In the genomic region with DNA sequence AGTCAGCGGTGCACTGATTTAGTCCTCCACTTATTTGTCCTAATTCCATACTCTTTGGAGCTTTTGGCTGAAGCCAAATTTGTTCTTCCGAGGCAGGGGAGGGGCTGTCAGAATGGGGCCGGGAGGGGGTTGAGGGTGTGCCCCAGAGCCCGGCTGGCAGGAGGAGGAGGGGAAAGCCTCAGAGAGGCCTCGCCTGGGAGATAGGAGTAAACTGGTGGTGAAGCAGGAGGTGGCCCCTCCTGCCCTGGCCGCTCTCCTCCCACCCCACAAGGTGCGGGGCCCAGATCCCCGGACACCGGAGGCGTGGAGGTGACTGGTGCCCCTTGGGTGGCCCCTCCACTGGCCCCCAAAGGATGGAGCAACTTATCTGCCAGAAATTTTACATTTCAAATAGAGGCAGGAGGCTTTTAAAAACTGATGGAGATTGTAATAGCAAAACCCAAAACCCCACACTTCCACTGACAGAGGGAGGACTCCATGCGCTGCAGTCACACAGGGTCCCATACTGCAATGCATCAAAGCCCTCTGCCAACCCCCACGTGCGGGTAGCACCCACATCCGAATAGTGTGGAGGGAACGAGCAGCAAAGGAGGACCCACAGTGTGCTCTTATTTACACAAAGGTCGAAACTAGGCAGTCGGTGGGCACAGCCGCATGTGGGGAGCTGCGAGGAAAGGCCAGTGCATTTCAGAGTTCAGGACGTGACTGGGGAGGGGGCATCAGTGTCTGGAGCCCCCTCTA, we compare ENCODE assay signal across 1 cellular context.
TF ChIP-seq lines count a peak whose summit lies in the region.

No MANE protein-coding gene starts in this region.

TF ChIP-seq in H1, 55 proteins besides CTCF, POLR2A, EP300 and RAD21:
- TF ChIP-seq FOSL1 (IDR thresholded peaks at IDR 0.05; ENCODE audit: insufficient read depth, low read depth, low read length) (no peak), EZH2 (IDR thresholded peaks at IDR 0.05; ENCODE audit: low read depth, low read length, severe bottlenecking) (no peak), ASH2L (IDR thresholded peaks at IDR 0.05; ENCODE audit: low read length) (no peak), SIRT6 (IDR thresholded peaks at IDR 0.05; ENCODE audit: low read length) (no peak), NANOG (IDR thresholded peaks at IDR 0.05; ENCODE audit: insufficient read depth, low read depth, low read length, poor library complexity, severe bottlenecking) (no peak), RNF2 (IDR thresholded peaks at IDR 0.05; ENCODE audit: borderline replicate concordance, low read depth, low read length, missing control alignments, poor library complexity, severe bottlenecking) (no peak), SP4 (IDR thresholded peaks at IDR 0.05; ENCODE audit: low read length) (no peak), SIN3A (conservative IDR thresholded peaks at IDR 0.05 in 1 of 2, IDR thresholded peaks at IDR 0.05 in 1 of 2; ENCODE audit: low read depth in 1 of 2, low read length in 2 of 2) (no peak), BACH1 (IDR thresholded peaks at IDR 0.05; ENCODE audit: low read length) (no peak), YY1 (IDR thresholded peaks at IDR 0.05; ENCODE audit: low read depth, low read length) (no peak), SAP30 (IDR thresholded peaks at IDR 0.05; ENCODE audit: insufficient read depth, insufficient replicate concordance, low read length) (no peak), CREB1 (IDR thresholded peaks at IDR 0.05) (no peak), JUN (IDR thresholded peaks at IDR 0.05; ENCODE audit: low read depth, low read length) (no peak)
- TF ChIP-seq, protein P1, sequence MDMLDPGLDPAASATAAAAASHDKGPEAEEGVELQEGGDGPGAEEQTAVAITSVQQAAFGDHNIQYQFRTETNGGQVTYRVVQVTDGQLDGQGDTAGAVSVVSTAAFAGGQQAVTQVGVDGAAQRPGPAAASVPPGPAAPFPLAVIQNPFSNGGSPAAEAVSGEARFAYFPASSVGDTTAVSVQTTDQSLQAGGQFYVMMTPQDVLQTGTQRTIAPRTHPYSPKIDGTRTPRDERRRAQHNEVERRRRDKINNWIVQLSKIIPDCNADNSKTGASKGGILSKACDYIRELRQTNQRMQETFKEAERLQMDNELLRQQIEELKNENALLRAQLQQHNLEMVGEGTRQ (IDR thresholded peaks at IDR 0.05; ENCODE audit: low read length) = no peak
- TF ChIP-seq, protein P2, sequence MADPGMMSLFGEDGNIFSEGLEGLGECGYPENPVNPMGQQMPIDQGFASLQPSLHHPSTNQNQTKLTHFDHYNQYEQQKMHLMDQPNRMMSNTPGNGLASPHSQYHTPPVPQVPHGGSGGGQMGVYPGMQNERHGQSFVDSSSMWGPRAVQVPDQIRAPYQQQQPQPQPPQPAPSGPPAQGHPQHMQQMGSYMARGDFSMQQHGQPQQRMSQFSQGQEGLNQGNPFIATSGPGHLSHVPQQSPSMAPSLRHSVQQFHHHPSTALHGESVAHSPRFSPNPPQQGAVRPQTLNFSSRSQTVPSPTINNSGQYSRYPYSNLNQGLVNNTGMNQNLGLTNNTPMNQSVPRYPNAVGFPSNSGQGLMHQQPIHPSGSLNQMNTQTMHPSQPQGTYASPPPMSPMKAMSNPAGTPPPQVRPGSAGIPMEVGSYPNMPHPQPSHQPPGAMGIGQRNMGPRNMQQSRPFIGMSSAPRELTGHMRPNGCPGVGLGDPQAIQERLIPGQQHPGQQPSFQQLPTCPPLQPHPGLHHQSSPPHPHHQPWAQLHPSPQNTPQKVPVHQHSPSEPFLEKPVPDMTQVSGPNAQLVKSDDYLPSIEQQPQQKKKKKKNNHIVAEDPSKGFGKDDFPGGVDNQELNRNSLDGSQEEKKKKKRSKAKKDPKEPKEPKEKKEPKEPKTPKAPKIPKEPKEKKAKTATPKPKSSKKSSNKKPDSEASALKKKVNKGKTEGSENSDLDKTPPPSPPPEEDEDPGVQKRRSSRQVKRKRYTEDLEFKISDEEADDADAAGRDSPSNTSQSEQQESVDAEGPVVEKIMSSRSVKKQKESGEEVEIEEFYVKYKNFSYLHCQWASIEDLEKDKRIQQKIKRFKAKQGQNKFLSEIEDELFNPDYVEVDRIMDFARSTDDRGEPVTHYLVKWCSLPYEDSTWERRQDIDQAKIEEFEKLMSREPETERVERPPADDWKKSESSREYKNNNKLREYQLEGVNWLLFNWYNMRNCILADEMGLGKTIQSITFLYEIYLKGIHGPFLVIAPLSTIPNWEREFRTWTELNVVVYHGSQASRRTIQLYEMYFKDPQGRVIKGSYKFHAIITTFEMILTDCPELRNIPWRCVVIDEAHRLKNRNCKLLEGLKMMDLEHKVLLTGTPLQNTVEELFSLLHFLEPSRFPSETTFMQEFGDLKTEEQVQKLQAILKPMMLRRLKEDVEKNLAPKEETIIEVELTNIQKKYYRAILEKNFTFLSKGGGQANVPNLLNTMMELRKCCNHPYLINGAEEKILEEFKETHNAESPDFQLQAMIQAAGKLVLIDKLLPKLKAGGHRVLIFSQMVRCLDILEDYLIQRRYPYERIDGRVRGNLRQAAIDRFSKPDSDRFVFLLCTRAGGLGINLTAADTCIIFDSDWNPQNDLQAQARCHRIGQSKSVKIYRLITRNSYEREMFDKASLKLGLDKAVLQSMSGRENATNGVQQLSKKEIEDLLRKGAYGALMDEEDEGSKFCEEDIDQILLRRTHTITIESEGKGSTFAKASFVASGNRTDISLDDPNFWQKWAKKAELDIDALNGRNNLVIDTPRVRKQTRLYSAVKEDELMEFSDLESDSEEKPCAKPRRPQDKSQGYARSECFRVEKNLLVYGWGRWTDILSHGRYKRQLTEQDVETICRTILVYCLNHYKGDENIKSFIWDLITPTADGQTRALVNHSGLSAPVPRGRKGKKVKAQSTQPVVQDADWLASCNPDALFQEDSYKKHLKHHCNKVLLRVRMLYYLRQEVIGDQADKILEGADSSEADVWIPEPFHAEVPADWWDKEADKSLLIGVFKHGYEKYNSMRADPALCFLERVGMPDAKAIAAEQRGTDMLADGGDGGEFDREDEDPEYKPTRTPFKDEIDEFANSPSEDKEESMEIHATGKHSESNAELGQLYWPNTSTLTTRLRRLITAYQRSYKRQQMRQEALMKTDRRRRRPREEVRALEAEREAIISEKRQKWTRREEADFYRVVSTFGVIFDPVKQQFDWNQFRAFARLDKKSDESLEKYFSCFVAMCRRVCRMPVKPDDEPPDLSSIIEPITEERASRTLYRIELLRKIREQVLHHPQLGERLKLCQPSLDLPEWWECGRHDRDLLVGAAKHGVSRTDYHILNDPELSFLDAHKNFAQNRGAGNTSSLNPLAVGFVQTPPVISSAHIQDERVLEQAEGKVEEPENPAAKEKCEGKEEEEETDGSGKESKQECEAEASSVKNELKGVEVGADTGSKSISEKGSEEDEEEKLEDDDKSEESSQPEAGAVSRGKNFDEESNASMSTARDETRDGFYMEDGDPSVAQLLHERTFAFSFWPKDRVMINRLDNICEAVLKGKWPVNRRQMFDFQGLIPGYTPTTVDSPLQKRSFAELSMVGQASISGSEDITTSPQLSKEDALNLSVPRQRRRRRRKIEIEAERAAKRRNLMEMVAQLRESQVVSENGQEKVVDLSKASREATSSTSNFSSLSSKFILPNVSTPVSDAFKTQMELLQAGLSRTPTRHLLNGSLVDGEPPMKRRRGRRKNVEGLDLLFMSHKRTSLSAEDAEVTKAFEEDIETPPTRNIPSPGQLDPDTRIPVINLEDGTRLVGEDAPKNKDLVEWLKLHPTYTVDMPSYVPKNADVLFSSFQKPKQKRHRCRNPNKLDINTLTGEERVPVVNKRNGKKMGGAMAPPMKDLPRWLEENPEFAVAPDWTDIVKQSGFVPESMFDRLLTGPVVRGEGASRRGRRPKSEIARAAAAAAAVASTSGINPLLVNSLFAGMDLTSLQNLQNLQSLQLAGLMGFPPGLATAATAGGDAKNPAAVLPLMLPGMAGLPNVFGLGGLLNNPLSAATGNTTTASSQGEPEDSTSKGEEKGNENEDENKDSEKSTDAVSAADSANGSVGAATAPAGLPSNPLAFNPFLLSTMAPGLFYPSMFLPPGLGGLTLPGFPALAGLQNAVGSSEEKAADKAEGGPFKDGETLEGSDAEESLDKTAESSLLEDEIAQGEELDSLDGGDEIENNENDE (IDR thresholded peaks at IDR 0.05; ENCODE audit: insufficient replicate concordance, low read length) = no peak
